In the genomic region with DNA sequence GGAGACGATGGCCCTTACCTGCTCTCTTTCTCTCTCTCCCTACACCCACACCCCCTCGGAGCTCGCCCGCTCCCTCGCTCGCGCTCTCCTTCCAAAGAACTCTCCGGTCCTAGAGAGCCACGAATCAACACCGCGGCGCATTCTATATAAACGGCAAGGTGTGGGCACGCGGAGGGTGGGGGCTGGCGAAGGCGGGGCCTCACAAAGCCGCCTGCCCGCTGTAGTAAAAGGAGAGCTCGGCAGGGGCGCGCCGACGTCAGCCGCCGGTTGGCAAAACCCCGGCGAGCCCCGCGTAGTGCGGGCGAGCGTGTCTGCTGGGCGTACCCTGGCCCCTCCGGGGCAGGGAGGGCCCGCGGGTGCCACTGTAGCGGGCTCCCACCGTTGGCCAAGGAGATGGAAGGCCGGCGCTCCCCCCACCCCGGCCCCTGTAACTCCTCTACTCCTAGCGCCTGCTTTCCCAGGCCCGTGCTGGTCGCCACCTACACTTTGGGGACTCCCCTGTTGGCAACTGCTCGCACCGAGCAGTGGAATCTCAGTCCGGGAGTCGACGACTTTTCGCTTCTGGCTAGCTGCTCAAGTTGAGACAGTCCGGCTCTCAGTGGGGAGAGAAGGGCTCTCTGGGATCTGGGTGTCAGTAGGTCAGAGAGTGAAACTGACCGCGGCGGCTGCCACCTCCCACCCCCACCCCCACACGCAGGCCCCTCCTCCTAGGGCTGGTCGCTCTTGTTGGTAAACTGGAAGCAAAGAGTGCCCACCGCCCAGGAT, we compare ENCODE assay signal across 9 cellular contexts.
A peak's percentile ranks its signal among the peaks of the same experiment; 100 is the strongest.
DNase-seq lines count a peak whose midpoint lies in the region; ATAC-seq and TF ChIP-seq lines count a peak whose summit lies in the region.
"Had no signal": no experiment of that assay in that cellular context is flagged by ENCODE, and none has a peak within 500 bp of the region (broad histone marks: within the 10 kb centered on the region; RNA-seq: fewer than 3 reads in every experiment).

No MANE protein-coding gene starts in this region.

- no peaks in the 10 kb centered on the region for H3K36me3 ChIP-seq in PC-9 (ENCODE audit: low read depth)
- H3K36me3 ChIP-seq in esophagus (ENCODE audit: control insufficient read depth in 2 of 2, insufficient read depth in 2 of 2, low read length in 1 of 2): no peaks in the 10 kb centered on the region

- no peaks in the 10 kb centered on the region for H3K79me2 ChIP-seq in PC-9 (ENCODE audit: low read depth)

- peak overlapping the region; percentile 72; the same call in 1 of the 2 replicates for H2AFZ ChIP-seq in PC-9

- H3K27ac ChIP-seq in PC-9: 0 out of 2 replicates have a peak overlapping the region, but pooled peaks have one; percentile 41
- peak overlapping the region in 1 of 2 donors; percentile 47 for H3K27ac ChIP-seq in esophagus (ENCODE audit: low read depth in 2 of 2, low read length in 1 of 2)

- WGBS in esophagus, 2 donors: 0 to 25% methylated on average over 53 to 58 of the region's 58 CpGs

- H3K4me1 ChIP-seq in PC-9 (replicated peaks; ENCODE audit: insufficient read depth) (peaks cover 24% of the 10 kb centered on the region), esophagus (ENCODE audit: control insufficient read depth in 2 of 2, insufficient read depth in 2 of 2, low read length in 1 of 2) (peaks cover 0 to 2% of the 10 kb centered on the region in 2 donors)

- H4K20me1 ChIP-seq in PC-9 (ENCODE audit: insufficient read depth): no peaks in the 10 kb centered on the region

- peaks cover 4 to 10% (median 5%) of the 10 kb centered on the region in 4 donors for H3K4me1 Mint-ChIP-seq in naive thymus-derived CD8-positive, alpha-beta T cell

- peaks cover 1 to 31% (median 24%) of the 10 kb centered on the region in 5 donors for H3K27me3 Mint-ChIP-seq in naive thymus-derived CD8-positive, alpha-beta T cell

- H3K4me3 Mint-ChIP-seq in naive thymus-derived CD8-positive, alpha-beta T cell: peak overlapping the region; percentile 38 to 74 (median 66)

- BruUV-seq in PC-9 (replicated peaks; lab: Mats Ljungman, UMichigan): no TSS peak

- POLR2A ChIA-PET in PC-9 (lab: Charles Lee; ENCODE audit: unreplicated experiment): no interaction called here
- POLR2A ChIA-PET in naive thymus-derived CD8-positive, alpha-beta T cell (lab: Charles Lee): no interaction called here

- H3K27me3 ChIP-seq in PC-9 (ENCODE audit: insufficient read depth, low read depth): peaks cover 14% of the 10 kb centered on the region; the same call in 1 of the 2 replicates
- H3K27me3 ChIP-seq in esophagus (ENCODE audit: control insufficient read depth in 1 of 2, insufficient read depth in 2 of 2, low read length in 2 of 2): no peaks in the 10 kb centered on the region

- no peak for ATAC-seq in naive thymus-derived CD8-positive, alpha-beta T cell
- ATAC-seq in GM21526 (IDR thresholded peaks at IDR 0.05; ENCODE audit: low FRiP score, unreplicated experiment): no peak

- H3K27ac Mint-ChIP-seq in naive thymus-derived CD8-positive, alpha-beta T cell: no peak overlapping the region

- intact Hi-C loops in PC-9 (cut with micrococcal nuclease; ENCODE audit: unreplicated experiment): no loop called here

- peaks cover 0 to 4% (median 0%) of the 10 kb centered on the region in 3 donors for H3K36me3 Mint-ChIP-seq in naive thymus-derived CD8-positive, alpha-beta T cell

- peak overlapping the region; percentile 51 for H3K4me2 ChIP-seq in PC-9

- peaks cover 7% of the 10 kb centered on the region; the same call in 1 of the 2 replicates for H3F3A ChIP-seq in PC-9 (ENCODE audit: insufficient read depth, low read depth)

- TF ChIP-seq CTCF in PC-9 (conservative IDR thresholded peaks at IDR 0.05): no peak

- DNase-seq in NCI-H2227 (lab: John Stamatoyannopoulos, UW; ENCODE audit: unreplicated experiment) (peak; percentile 14), NCI-H2227 treated with DMSO at 0.1 percent for 48 hours (lab: John Stamatoyannopoulos, UW) (no peak), PC-9 (peak in 1 of 2 experiments; percentile 14), GOT3 (lab: John Stamatoyannopoulos, UW) (no peak), middle frontal gyrus (ENCODE audit: extremely low spot score, low spot score) (no peak)
- DNase-seq in naive thymus-derived CD8-positive, alpha-beta T cell: no peak
- DNase-seq: DND-41 had no signal

- H3K9me3 ChIP-seq in PC-9 (ENCODE audit: insufficient read depth, low read depth): no peaks in the 10 kb centered on the region
- peaks cover 0 to 7% of the 10 kb centered on the region in 2 donors for H3K9me3 ChIP-seq in esophagus (ENCODE audit: control insufficient read depth in 2 of 2, insufficient read depth in 1 of 2, low read depth in 1 of 2, low read length in 1 of 2)

- H3K4me3 ChIP-seq in PC-9 (peak overlapping the region; percentile 56; the same call in 1 of the 2 replicates), esophagus (ENCODE audit: low read depth in 1 of 2, low read length in 2 of 2) (peak overlapping the region; percentile 34)

- CTCF ChIA-PET in PC-9 (lab: Charles Lee): no interaction called here

- no peaks in the 10 kb centered on the region for H3K9me2 ChIP-seq in PC-9 (ENCODE audit: insufficient read depth)

- H3K9me3 Mint-ChIP-seq in naive thymus-derived CD8-positive, alpha-beta T cell: peaks cover 0 to 2% (median 0%) of the 10 kb centered on the region in 9 donors
